In genomic region chr6:15615837-15616236, GRCh38 we compare ENCODE assay signal across 13 cellular contexts.
A peak's percentile ranks its signal among the peaks of the same experiment; 100 is the strongest.
DNase-seq lines count a peak whose midpoint lies in the region; ATAC-seq and FAIRE-seq lines count a peak whose summit lies in the region.
"Had no signal": no experiment of that assay in that cellular context is flagged by ENCODE, and none has a peak within 500 bp of the region (broad histone marks: within the 10 kb centered on the region; RNA-seq: fewer than 3 reads in every experiment).

No MANE protein-coding gene starts in this region.

- peak; percentile 26 for FAIRE-seq in GM19239 (lab: Jason Lieb, UNC)

- no peak for ATAC-seq in HG03139 (IDR thresholded peaks at IDR 0.05; ENCODE audit: unreplicated experiment)
- no peak for ATAC-seq in HG03432 (IDR thresholded peaks at IDR 0.05; ENCODE audit: unreplicated experiment)

- peak; percentile 60 for DNase-seq in DMS79 treated with DMSO at 0.1 percent for 48 hours (lab: John Stamatoyannopoulos, UW)
- no peak for DNase-seq in GM19239 (ENCODE audit: insufficient read length, low spot score)
- peak; percentile 27 to 65 for DNase-seq in NCI-H187 (lab: John Stamatoyannopoulos, UW)
- DNase-seq in kidney glomerular epithelial cell (lab: John Stamatoyannopoulos, UW): peak; percentile 22
- no peak for DNase-seq in NK-92 (lab: John Stamatoyannopoulos, UW; ENCODE audit: unreplicated experiment)
- DNase-seq in midbrain (lab: John Stamatoyannopoulos, UW): no peak
- DNase-seq: activated effector memory CD4-positive, alpha-beta T cell treated with anti-CD3 and anti-CD28 coated beads, Interleukin-2, amount 50 U/mL, for 16 hours; CD8-positive, alpha-beta memory T cell; HFFc6; NCI-H748 treated with DMSO at 0.1 percent for 48 hours; stimulated activated CD4-positive, alpha-beta T cell treated with anti-CD3 and anti-CD28 coated beads, Interleukin-2, amount 100 ng/mL, for 24 hours had no signal

Comparison
In these comparisons a context has a peak if more than half of its experiments do, and no peak if none do; other contexts are left out.
1. DNase-seq: peak in DMS79 treated with DMSO at 0.1 percent for 48 hours (single experiment), NCI-H187 (2 of 2) and kidney glomerular epithelial cell (single experiment); none in GM19239 (single experiment), NK-92 (single experiment) and midbrain (single experiment).